Comparison of ENCODE assay signal across 16 cellular contexts in the genomic region with DNA sequence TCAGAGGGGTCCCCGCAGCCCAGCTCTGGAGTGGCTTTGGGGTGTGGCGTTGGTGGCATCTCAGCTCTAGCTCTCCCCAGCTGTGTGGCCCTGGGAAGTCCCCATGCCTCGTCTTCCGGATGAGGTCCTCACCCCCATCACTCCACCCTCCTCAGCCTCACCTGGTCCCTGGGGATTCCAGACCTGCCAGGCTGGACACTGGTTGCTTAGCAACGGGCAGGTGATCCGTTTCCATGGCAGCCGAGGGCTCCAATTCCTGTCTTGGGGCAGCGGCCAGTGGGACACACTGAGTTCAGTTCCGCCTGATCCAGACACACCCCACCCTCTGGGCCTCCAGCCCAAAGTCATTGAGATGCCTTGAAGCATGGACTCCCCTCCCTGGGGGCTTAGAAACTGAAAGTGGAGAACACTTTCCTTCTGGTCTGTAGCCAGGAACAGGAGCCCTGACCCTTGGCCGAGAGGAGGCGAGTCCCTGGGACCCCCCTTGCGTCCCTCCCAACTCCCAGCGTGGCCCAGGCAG. TPM values are rescaled to one million over a fixed set of nuclear protein-coding genes. Genes with fewer than 3 reads are reported as not detected.
DNase-seq lines count a peak whose midpoint lies in the region; ATAC-seq and TF ChIP-seq lines count a peak whose summit lies in the region.
"Had no signal": no experiment of that assay in that cellular context is flagged by ENCODE, and none has a peak within 500 bp of the region (broad histone marks: within the 10 kb centered on the region; RNA-seq: fewer than 3 reads in every experiment).

No MANE protein-coding gene starts in this region.

- H3K27me3 ChIP-seq in heart left ventricle (no peaks in the 10 kb centered on the region), right cardiac atrium (ENCODE audit: control insufficient read depth, insufficient read depth) (no peaks in the 10 kb centered on the region), upper lobe of right lung (no peaks in the 10 kb centered on the region)
- H3K27me3 ChIP-seq: pancreas, vagina had no signal

- DNase-seq in heart left ventricle (peak in 3 of 5 donors; percentile 41 to 64 (median 60)), right cardiac atrium (no peak), NCI-H345 treated with DMSO at 0.1 percent for 48 hours (lab: John Stamatoyannopoulos, UW; ENCODE audit: unreplicated experiment) (peak; percentile 10), iPS-NIHi7 (ENCODE audit: extremely low spot score) (peak; percentile 58), upper lobe of right lung (no peak), posterior vena cava (ENCODE audit: low spot score) (no peak), cerebellar nuclear complex (lab: John Stamatoyannopoulos, UW) (no peak), NCI-H510A treated with DMSO at 0.1 percent for 48 hours (lab: John Stamatoyannopoulos, UW) (no peak)
- DNase-seq: activated CD4-positive, alpha-beta memory T cell treated with anti-CD3 and anti-CD28 coated beads for 36 hours; EL; NCI-H1436; T-helper 2 cell had no signal

- H3K4me1 ChIP-seq in heart left ventricle: peaks cover 0 to 4% (median 0%) of the 10 kb centered on the region in 12 donors
- no peaks in the 10 kb centered on the region for H3K4me1 ChIP-seq in right cardiac atrium (ENCODE audit: control insufficient read depth, insufficient read depth, low read length)
- H3K4me1 ChIP-seq in upper lobe of right lung: no peaks in the 10 kb centered on the region
- H3K4me1 ChIP-seq: pancreas, vagina had no signal

- H3K27ac ChIP-seq in heart left ventricle (no peak overlapping the region), right cardiac atrium (ENCODE audit: low read length) (no peak overlapping the region), upper lobe of right lung (no peak overlapping the region)
- H3K27ac ChIP-seq: pancreas, vagina had no signal

- WGBS in heart left ventricle, 4 donors: 59 to 64% (median 60%) methylated on average over 11 to 13 of the region's 13 CpGs
- 74% methylated on average over 13 of the region's 13 CpGs for WGBS in right cardiac atrium

- H3K36me3 ChIP-seq in heart left ventricle: peaks cover 0 to 31% (median 0%) of the 10 kb centered on the region in 9 donors
- H3K36me3 ChIP-seq in upper lobe of right lung: no peaks in the 10 kb centered on the region
- H3K36me3 ChIP-seq: pancreas had no signal

- peak; percentile 16 to 49 (median 33) for ATAC-seq in heart left ventricle
- ATAC-seq in right cardiac atrium: no peak
- ATAC-seq in upper lobe of right lung: peak; percentile 15
- ATAC-seq: Panc1 had no signal

- intact Hi-C loops in heart left ventricle (cut with DNase I): loop anchor here in 1 of 10 donors (5.0 kb wide), 1 partner anchor 41 kb away; no protein-coding TSS in a partner anchor
- intact Hi-C loops in right cardiac atrium (cut with DNase I): no loop called here
- intact Hi-C loops in upper lobe of right lung (cut with DNase I): no loop called here
- intact Hi-C loops in posterior vena cava (cut with DNase I): loop anchor here in 1 of 2 donors (5.0 kb wide), 1 partner anchor 1474 kb away; no protein-coding TSS in a partner anchor

- no peak for TF ChIP-seq POLR2A in heart left ventricle (IDR thresholded peaks at IDR 0.05)

- H3K9me3 ChIP-seq in heart left ventricle (peaks cover 0 to 32% (median 15%) of the 10 kb centered on the region in 12 donors), right cardiac atrium (ENCODE audit: control insufficient read depth, low read length) (no peaks in the 10 kb centered on the region), upper lobe of right lung (peaks cover 6% of the 10 kb centered on the region)
- H3K9me3 ChIP-seq: pancreas, vagina had no signal

- H3K4me3 ChIP-seq in heart left ventricle: no peak overlapping the region
- no peak overlapping the region for H3K4me3 ChIP-seq in right cardiac atrium (ENCODE audit: low read length)
- no peak overlapping the region for H3K4me3 ChIP-seq in upper lobe of right lung
- H3K4me3 ChIP-seq: pancreas, vagina had no signal

- TF ChIP-seq CTCF in heart left ventricle (IDR thresholded peaks at IDR 0.05) (no peak), upper lobe of right lung (IDR thresholded peaks at IDR 0.05) (no peak)

RNA-seq across cellular contexts. Expression of gene MISP, which starts 7.7 kb away (rescaled TPM):
- 1 to 10 TPM in 1 of 9 donors, not detected in 8; 1.1 TPM for total RNA-seq in heart left ventricle
- polyA plus RNA-seq in heart left ventricle: under 1 TPM in 1 of 2 donors, not detected in 1; 0.06 TPM
- total RNA-seq in right cardiac atrium: under 1 TPM in 1 of 4 donors, not detected in 3; 0.22 TPM
- 0.02 TPM for polyA plus RNA-seq in right cardiac atrium
- total RNA-seq in upper lobe of right lung: 15.9 TPM
- total RNA-seq in posterior vena cava: under 1 TPM in 1 of 2 donors, not detected in 1; 0.14 TPM
- total RNA-seq: activated CD4-positive, alpha-beta memory T cell treated with anti-CD3 and anti-CD28 coated beads for 36 hours; H4 had no signal

RNA-seq across cellular contexts. Expression of gene PALM, which starts 34.5 kb away (rescaled TPM):
- total RNA-seq in heart left ventricle (10 to 100 TPM; 13.5 to 42.3 (median 23.3) TPM), right cardiac atrium (10 to 100 TPM; 34.9 to 84.9 (median 46.9) TPM), upper lobe of right lung (56.9 TPM), posterior vena cava (100 to 1,000 TPM in 1 of 2 donors, 10 to 100 TPM in 1; 89.6 to 128 TPM)
- polyA plus RNA-seq in heart left ventricle (10 to 100 TPM; 15.7 to 23.8 TPM), right cardiac atrium (30.3 TPM)

RNA-seq across cellular contexts. Expression of gene PRSS57, which starts 48.0 kb away (rescaled TPM):
- total RNA-seq in heart left ventricle (not detected), right cardiac atrium (not detected), upper lobe of right lung (not detected), posterior vena cava (not detected)
- polyA plus RNA-seq in heart left ventricle (not detected), right cardiac atrium (not detected)
- total RNA-seq: activated CD4-positive, alpha-beta memory T cell treated with anti-CD3 and anti-CD28 coated beads for 36 hours; H4; pancreas; vagina had no signal
- polyA plus RNA-seq: pancreas had no signal

RNA-seq across cellular contexts. Expression of gene PTBP1, which starts 54.0 kb away (rescaled TPM):
- total RNA-seq in heart left ventricle (100 to 1,000 TPM in 1 of 9 donors, 10 to 100 TPM in 8; 47.6 to 144 (median 55.6) TPM), right cardiac atrium (100 to 1,000 TPM in 1 of 4 donors, 10 to 100 TPM in 3; 67.5 to 119 (median 82.3) TPM), upper lobe of right lung (245 TPM), posterior vena cava (100 to 1,000 TPM; 151 to 168 TPM)
- polyA plus RNA-seq in heart left ventricle (10 to 100 TPM; 39.2 to 52.2 TPM), right cardiac atrium (42.9 TPM)

Comparison
In these comparisons a context has a peak if more than half of its experiments do, and no peak if none do; other contexts are left out.
1. ATAC-seq: peak in heart left ventricle (4 of 4) and upper lobe of right lung (single experiment); none in right cardiac atrium (0 of 2).
2. DNase-seq: peak in heart left ventricle (3 of 5), NCI-H345 treated with DMSO at 0.1 percent for 48 hours (single experiment) and iPS-NIHi7 (single experiment); none in right cardiac atrium (0 of 3), upper lobe of right lung (single experiment), posterior vena cava (single experiment), cerebellar nuclear complex (0 of 2) and NCI-H510A treated with DMSO at 0.1 percent for 48 hours (single experiment).